Comparison of ENCODE assay signal across 20 cellular contexts in genomic region chrX:64853424-64853823, GRCh38.
"Had no signal": no experiment of that assay in that cellular context is flagged by ENCODE, and none has a peak within 500 bp of the region (broad histone marks: within the 10 kb centered on the region; RNA-seq: fewer than 3 reads in every experiment).

No MANE protein-coding gene starts in this region.

- H3K4me1 Mint-ChIP-seq: natural killer cell had no signal

- H3K27me3 Mint-ChIP-seq: stimulated activated naive CD8-positive, alpha-beta T cell treated with anti-CD3 and anti-CD28 coated beads, Interleukin-15, Interleukin-2, amounts not matched to agents 100 ng/mL and 50 ng/mL, for 24 hours had no signal

- H3K27ac Mint-ChIP-seq: activated T-helper 2 cell treated with anti-CD3 and anti-CD28 coated beads, Interferon-gamma antibody, Interleukin-2, Interleukin-4, amounts not matched to agents 10 μg/mL and 5 μg/mL and 100 μg/mL, durations not matched to agents 14 hours and 24 hours and 36 hours; natural killer cell; stimulated activated naive CD8-positive, alpha-beta T cell treated with anti-CD3 and anti-CD28 coated beads, Interleukin-15, Interleukin-2, amounts not matched to agents 100 ng/mL and 50 ng/mL, for 24 hours had no signal

- H3K4me3 ChIP-seq: adrenal gland, heart right ventricle, mucosa of descending colon, psoas muscle, SJSA1, testis had no signal

- H3K36me3 Mint-ChIP-seq: natural killer cell had no signal

- H3K27me3 ChIP-seq: adrenal gland, heart right ventricle, SJSA1, testis had no signal

- H3K36me3 ChIP-seq: adrenal gland, heart right ventricle, SJSA1 had no signal

- DNase-seq: activated CD8-positive, alpha-beta memory T cell treated with anti-CD3 and anti-CD28 coated beads, Interleukin-2, amount 50 U/mL, for 48 hours; adrenal gland; central memory CD4-positive, alpha-beta T cell; cortex of kidney; effector CD8-positive, alpha-beta T cell; heart right ventricle; mammary epithelial cell; mucosa of descending colon; natural killer cell; psoas muscle; stimulated activated CD4-positive, alpha-beta T cell treated with anti-CD3 and anti-CD28 coated beads, Interleukin-12 subunit alpha, Interleukin-12 subunit beta, amount 100 ng/mL, for 4 hours; SW 1271; testis had no signal

- ATAC-seq: heart right ventricle, left lobe of liver, mucosa of descending colon, natural killer cell, psoas muscle, sciatic nerve had no signal

- FAIRE-seq: frontal cortex, islet of Langerhans had no signal

- H3K4me1 ChIP-seq: adrenal gland, heart right ventricle, psoas muscle, SJSA1, testis had no signal

- H3K27ac ChIP-seq: adrenal gland, heart right ventricle, psoas muscle, SJSA1, testis had no signal

- H3K4me3 Mint-ChIP-seq: natural killer cell; stimulated activated naive CD8-positive, alpha-beta T cell treated with anti-CD3 and anti-CD28 coated beads, Interleukin-15, Interleukin-2, amounts not matched to agents 100 ng/mL and 50 ng/mL, for 24 hours had no signal

- H3K9me3 ChIP-seq: adrenal gland, mucosa of descending colon, psoas muscle, SJSA1, testis had no signal
